ENCODE assay signal across 17 cellular contexts in the genomic region with DNA sequence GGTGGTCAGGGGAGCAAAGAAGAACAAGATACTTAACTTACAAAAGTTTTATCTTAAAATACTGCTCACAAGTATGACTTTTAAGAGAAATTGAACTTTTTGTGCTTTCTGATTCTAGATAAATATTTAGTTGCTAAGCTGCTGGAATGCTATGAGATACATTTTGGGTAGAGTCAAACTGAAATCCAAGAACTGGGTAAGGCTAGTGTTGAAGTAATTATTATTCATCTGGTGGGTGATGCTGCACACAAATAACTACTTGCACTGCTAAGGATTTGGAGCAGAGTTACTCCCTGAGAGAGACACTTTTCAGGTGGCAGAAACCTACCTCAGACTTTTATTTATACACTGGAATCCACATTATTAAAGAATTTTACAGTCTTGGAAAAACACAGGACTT.
A peak's percentile ranks its signal among the peaks of the same experiment; 100 is the strongest.
DNase-seq lines count a peak whose midpoint lies in the region; ATAC-seq and TF ChIP-seq lines count a peak whose summit lies in the region.
"Had no signal": no experiment of that assay in that cellular context is flagged by ENCODE, and none has a peak within 500 bp of the region (broad histone marks: within the 10 kb centered on the region; RNA-seq: fewer than 3 reads in every experiment).

No MANE protein-coding gene starts in this region.

- H3K36me3 Mint-ChIP-seq in stimulated activated effector memory CD8-positive, alpha-beta T cell treated with anti-CD3 and anti-CD28 coated beads, Interleukin-12 subunit alpha, Interleukin-12 subunit beta, amount 100 ng/mL, for 72 hours: peaks cover 6% of the 10 kb centered on the region
- H3K36me3 Mint-ChIP-seq: CD8-positive, alpha-beta T cell had no signal

- no peaks in the 10 kb centered on the region for H3K36me3 ChIP-seq in upper lobe of left lung
- H3K36me3 ChIP-seq: HAP-1 had no signal

- peaks cover 30% of the 10 kb centered on the region for H3K4me1 Mint-ChIP-seq in stimulated activated effector memory CD8-positive, alpha-beta T cell treated with anti-CD3 and anti-CD28 coated beads, Interleukin-12 subunit alpha, Interleukin-12 subunit beta, amount 100 ng/mL, for 72 hours

- H3K4me3 ChIP-seq in choroid plexus epithelial cell (ENCODE audit: low read depth, low read length): no peak overlapping the region
- no peak overlapping the region for H3K4me3 ChIP-seq in upper lobe of left lung
- H3K4me3 ChIP-seq: HAP-1 had no signal

- no peak for TF ChIP-seq CTCF in choroid plexus epithelial cell (conservative IDR thresholded peaks at IDR 0.05; ENCODE audit: low read depth, low read length)
- no peak for TF ChIP-seq CTCF in upper lobe of left lung (IDR thresholded peaks at IDR 0.05)

- TF ChIP-seq EP300 in upper lobe of left lung (IDR thresholded peaks at IDR 0.05): no peak

- H3K27ac ChIP-seq in upper lobe of left lung: no peak overlapping the region
- H3K27ac ChIP-seq: 22Rv1, KMS-11, RWPE1 had no signal

- TF ChIP-seq POLR2A in upper lobe of left lung (IDR thresholded peaks at IDR 0.05): no peak

- no peaks in the 10 kb centered on the region for H3K27me3 ChIP-seq in upper lobe of left lung

- ATAC-seq in HG03175 (IDR thresholded peaks at IDR 0.05; ENCODE audit: unreplicated experiment) (peak; percentile 36), upper lobe of left lung (ENCODE audit: low FRiP score in 2 of 2) (no peak)
- ATAC-seq in stimulated activated effector memory CD8-positive, alpha-beta T cell treated with anti-CD3 and anti-CD28 coated beads, Interleukin-12 subunit alpha, Interleukin-12 subunit beta, amount 100 ng/mL, for 72 hours: peak; percentile 55
- ATAC-seq: CD8-positive, alpha-beta T cell had no signal

- peak; percentile 27 for DNase-seq in NCI-H2171 treated with DMSO at 0.1 percent for 48 hours (lab: John Stamatoyannopoulos, UW)
- no peak for DNase-seq in NCI-H2171 (lab: John Stamatoyannopoulos, UW)
- peak; percentile 15 for DNase-seq in choroid plexus epithelial cell (ENCODE audit: low read depth)
- DNase-seq in stimulated activated effector memory CD8-positive, alpha-beta T cell treated with anti-CD3 and anti-CD28 coated beads, Interleukin-12 subunit alpha, Interleukin-12 subunit beta, amount 100 ng/mL, for 72 hours (ENCODE audit: low spot score in 2 of 2): no peak
- DNase-seq in upper lobe of left lung: no peak
- no peak for DNase-seq in SW480 (ENCODE audit: low spot score)
- no peak for DNase-seq in NCI-H524 (lab: John Stamatoyannopoulos, UW)
- DNase-seq: CD8-positive, alpha-beta T cell; GF-D8; NCI-H1092; NCI-H1694; NCI-H2107 had no signal

- H3K4me1 ChIP-seq in upper lobe of left lung: peaks cover 0 to 3% (median 0%) of the 10 kb centered on the region in 4 donors

- H3K9me3 Mint-ChIP-seq in stimulated activated effector memory CD8-positive, alpha-beta T cell treated with anti-CD3 and anti-CD28 coated beads, Interleukin-12 subunit alpha, Interleukin-12 subunit beta, amount 100 ng/mL, for 72 hours: no peaks in the 10 kb centered on the region

- H3K4me3 Mint-ChIP-seq in stimulated activated effector memory CD8-positive, alpha-beta T cell treated with anti-CD3 and anti-CD28 coated beads, Interleukin-12 subunit alpha, Interleukin-12 subunit beta, amount 100 ng/mL, for 72 hours: no peak overlapping the region
- H3K4me3 Mint-ChIP-seq: CD8-positive, alpha-beta T cell had no signal

- no peaks in the 10 kb centered on the region for H3K9me3 ChIP-seq in upper lobe of left lung
- H3K9me3 ChIP-seq: HAP-1 had no signal

- no peak overlapping the region for H3K27ac Mint-ChIP-seq in stimulated activated effector memory CD8-positive, alpha-beta T cell treated with anti-CD3 and anti-CD28 coated beads, Interleukin-12 subunit alpha, Interleukin-12 subunit beta, amount 100 ng/mL, for 72 hours
- H3K27ac Mint-ChIP-seq: CD8-positive, alpha-beta T cell had no signal

Comparison
In these comparisons a context has a peak if more than half of its experiments do, and no peak if none do; other contexts are left out.
1. DNase-seq: peak in NCI-H2171 treated with DMSO at 0.1 percent for 48 hours (single experiment) and choroid plexus epithelial cell (single experiment); none in NCI-H2171 (single experiment), stimulated activated effector memory CD8-positive, alpha-beta T cell treated with anti-CD3 and anti-CD28 coated beads, Interleukin-12 subunit alpha, Interleukin-12 subunit beta, amount 100 ng/mL, for 72 hours (0 of 2), upper lobe of left lung (0 of 2), SW480 (single experiment) and NCI-H524 (0 of 2).
2. ATAC-seq: peak in HG03175 (single experiment) and stimulated activated effector memory CD8-positive, alpha-beta T cell treated with anti-CD3 and anti-CD28 coated beads, Interleukin-12 subunit alpha, Interleukin-12 subunit beta, amount 100 ng/mL, for 72 hours (single experiment); none in upper lobe of left lung (0 of 2).